Comparison of ENCODE assay signal across 9 cellular contexts in the genomic region with DNA sequence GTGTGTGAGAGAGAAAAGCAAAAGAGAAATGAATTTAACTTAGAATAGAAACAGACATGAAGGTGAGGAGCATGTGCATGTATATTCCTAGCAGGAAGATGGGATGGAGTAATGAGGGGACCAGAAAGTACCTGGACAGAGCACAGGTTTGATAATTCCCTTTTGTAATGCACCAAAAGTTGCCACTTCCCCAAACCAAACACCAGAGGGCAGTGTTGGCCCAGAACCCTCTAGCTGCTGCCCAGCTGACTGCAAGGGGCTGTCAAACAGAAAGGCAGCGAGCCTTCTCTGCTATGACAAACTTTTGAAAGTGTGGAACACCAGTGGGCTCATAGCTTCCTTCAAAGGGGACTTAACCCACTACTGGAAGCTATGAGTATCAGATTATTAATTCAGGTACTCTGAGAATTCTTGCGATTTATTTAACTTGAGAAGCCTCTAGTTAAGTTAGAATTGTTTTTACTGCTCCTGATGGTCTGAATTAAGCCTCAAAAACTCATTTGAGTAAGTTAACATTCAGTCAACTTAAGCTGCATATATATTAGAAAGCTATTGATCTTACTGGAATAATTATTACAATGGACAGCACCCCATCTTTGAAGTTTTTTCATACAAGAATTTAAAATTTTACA.
DNase-seq lines count a peak whose midpoint lies in the region; ATAC-seq, FAIRE-seq and TF ChIP-seq lines count a peak whose summit lies in the region.
"Had no signal": no experiment of that assay in that cellular context is flagged by ENCODE, and none has a peak within 500 bp of the region (broad histone marks: within the 10 kb centered on the region; RNA-seq: fewer than 3 reads in every experiment).

No MANE protein-coding gene starts in this region.

- no peaks in the 10 kb centered on the region for H3K27me3 ChIP-seq in suprapubic skin

- no peak for TF ChIP-seq POLR2A in suprapubic skin (IDR thresholded peaks at IDR 0.05)

- no peak overlapping the region for H3K27ac ChIP-seq in suprapubic skin

- peak; percentile 44 for FAIRE-seq in D721Med (lab: Jason Lieb, UNC)
- FAIRE-seq: endometrium had no signal

- H3K4me1 ChIP-seq in suprapubic skin: peaks cover 2% of the 10 kb centered on the region

- no peak for TF ChIP-seq EP300 in suprapubic skin (IDR thresholded peaks at IDR 0.05)

- H3K4me3 ChIP-seq in fibroblast of villous mesenchyme (ENCODE audit: low read depth, low read length): no peak overlapping the region
- H3K4me3 ChIP-seq in suprapubic skin: no peak overlapping the region

- ATAC-seq in GM19455 (IDR thresholded peaks at IDR 0.05; ENCODE audit: unreplicated experiment) (peak; percentile 95), HG03469 (IDR thresholded peaks at IDR 0.05; ENCODE audit: unreplicated experiment) (peak; percentile 93)

- no peaks in the 10 kb centered on the region for H3K9me3 ChIP-seq in suprapubic skin

- WGBS in suprapubic skin: 47% methylated on average over 2 of the region's 2 CpGs

- TF ChIP-seq CTCF in D721Med (IDR thresholded peaks at IDR 0.05; ENCODE audit: insufficient read depth, missing control alignments): peak; percentile 87
- peak; percentile 92 for TF ChIP-seq CTCF in fibroblast of villous mesenchyme (IDR thresholded peaks at IDR 0.05; ENCODE audit: insufficient read depth, low read depth, low read length)
- TF ChIP-seq CTCF in suprapubic skin (IDR thresholded peaks at IDR 0.05): peak; percentile 35 to 78

- DNase-seq in D721Med (ENCODE audit: insufficient read length, low spot score): peak; percentile 26
- DNase-seq in OCI-M1 (lab: John Stamatoyannopoulos, UW): peak; percentile 77
- peak; percentile 56 to 63 for DNase-seq in activated T-cell treated with anti-CD3 and anti-CD28 coated beads, Interleukin-2, amount 50 U/mL, for 48 hours
- peak; percentile 62 for DNase-seq in fibroblast of villous mesenchyme (ENCODE audit: low read depth)
- DNase-seq in non-pigmented ciliary epithelial cell (ENCODE audit: low read depth): peak; percentile 20
- peak in 1 of 2 donors; percentile 62 for DNase-seq in suprapubic skin (ENCODE audit: low spot score in 2 of 2)

- H3K36me3 ChIP-seq in suprapubic skin: no peaks in the 10 kb centered on the region
